ENCODE assay signal across 19 cellular contexts in genomic region chr2:31302940-31303563, GRCh38.
DNase-seq lines count a peak whose midpoint lies in the region; ATAC-seq and TF ChIP-seq lines count a peak whose summit lies in the region.
"Had no signal": no experiment of that assay in that cellular context is flagged by ENCODE, and none has a peak within 500 bp of the region (broad histone marks: within the 10 kb centered on the region; RNA-seq: fewer than 3 reads in every experiment).

No MANE protein-coding gene starts in this region.

- H3K4me3 ChIP-seq in gastroesophageal sphincter (no peak overlapping the region), sigmoid colon (no peak overlapping the region)
- H3K4me3 ChIP-seq: GM23248, tibial nerve had no signal

- TF ChIP-seq POLR2A in gastroesophageal sphincter (IDR thresholded peaks at IDR 0.05) = no peak
- no peak for TF ChIP-seq POLR2A in sigmoid colon (IDR thresholded peaks at IDR 0.05)
- no peak for TF ChIP-seq POLR2A in GM18505 (IDR thresholded peaks at IDR 0.05; ENCODE audit: borderline replicate concordance, extremely low read depth, insufficient read depth, insufficient read length)

- H3K27ac ChIP-seq in gastroesophageal sphincter = peak overlapping the region in 3 of 4 donors; percentile 51 to 68 (median 55)
- peak overlapping the region; percentile 35 to 68 (median 48) for H3K27ac ChIP-seq in sigmoid colon
- H3K27ac ChIP-seq: GM23248, HL-60, tibial nerve had no signal

- peak; percentile 61 for ATAC-seq in SK-N-SH treated with all-trans-retinoic acid at 6 μM for 48 hours
- ATAC-seq in gastroesophageal sphincter = peak; percentile 48
- no peak for ATAC-seq in GM18505 (IDR thresholded peaks at IDR 0.05; ENCODE audit: unreplicated experiment)
- ATAC-seq: activated CD4-positive, CD25-positive, alpha-beta regulatory T cell treated with anti-CD3 and anti-CD28 coated beads, Interleukin-2, amount 50 U/mL, for 24 hours; activated T-cell treated with anti-CD3 and anti-CD28 coated beads, Interleukin-2, amount 50 U/mL, for 72 hours; stimulated activated effector memory CD8-positive, alpha-beta T cell treated with anti-CD3 and anti-CD28 coated beads, Interleukin-12 subunit alpha, Interleukin-12 subunit beta, amount 100 ng/mL, for 72 hours had no signal

- no peak for TF ChIP-seq EP300 in gastroesophageal sphincter (IDR thresholded peaks at IDR 0.05)
- no peak for TF ChIP-seq EP300 in sigmoid colon (IDR thresholded peaks at IDR 0.05)

- 35 to 48% methylated on average over 4 to 6 of the region's 9 CpGs for WGBS in gastroesophageal sphincter (ENCODE audit: low coverage in 1 of 2), 2 donors
- 85 to 87% methylated on average over 9 of the region's 9 CpGs for WGBS in sigmoid colon, 2 donors

- DNase-seq in left kidney (ENCODE audit: low read depth, low spot score) = peak; percentile 6
- no peak for DNase-seq in sigmoid colon
- DNase-seq in activated CD4-positive, alpha-beta T cell treated with anti-CD3 and anti-CD28 coated beads for 1 hour = no peak
- DNase-seq in NCI-H2107 (lab: John Stamatoyannopoulos, UW) = no peak
- DNase-seq in OCI-M2 (lab: John Stamatoyannopoulos, UW; ENCODE audit: unreplicated experiment) = no peak
- DNase-seq: activated T-cell treated with anti-CD3 and anti-CD28 coated beads, Interleukin-2, amount 50 U/mL, for 72 hours; CD4-positive, CD25-positive, alpha-beta regulatory T cell; DMS 273 treated with DMSO at 0.1 percent for 48 hours; GM23248; NCI-H1105 treated with DMSO at 0.1 percent for 48 hours; NCI-H2081; NCI-H510A had no signal

- H3K27me3 ChIP-seq in gastroesophageal sphincter (no peaks in the 10 kb centered on the region), sigmoid colon (no peaks in the 10 kb centered on the region)
- H3K27me3 ChIP-seq: tibial nerve had no signal

- H3K4me1 ChIP-seq in gastroesophageal sphincter (peaks cover 0 to 21% (median 0%) of the 10 kb centered on the region in 3 donors), sigmoid colon (peaks cover 0 to 16% (median 7%) of the 10 kb centered on the region in 4 donors)
- H3K4me1 ChIP-seq: tibial nerve had no signal

- TF ChIP-seq CTCF in gastroesophageal sphincter (IDR thresholded peaks at IDR 0.05) (no peak), sigmoid colon (IDR thresholded peaks at IDR 0.05) (no peak)

- H3K36me3 ChIP-seq in gastroesophageal sphincter (no peaks in the 10 kb centered on the region), sigmoid colon (no peaks in the 10 kb centered on the region)
- H3K36me3 ChIP-seq: tibial nerve had no signal

- H3K9me3 ChIP-seq in gastroesophageal sphincter = no peaks in the 10 kb centered on the region
- no peaks in the 10 kb centered on the region for H3K9me3 ChIP-seq in sigmoid colon
- H3K9me3 ChIP-seq: tibial nerve had no signal

- intact Hi-C loops in sigmoid colon (cut with DNase I) = no loop called here

TF ChIP-seq in SK-N-SH treated with all-trans-retinoic acid at 6 μM for 48 hours, 23 proteins besides CTCF, POLR2A, EP300 and RAD21 (continues in another document):
- TF ChIP-seq ZNF8 (CRISPR knock-in tag; IDR thresholded peaks at IDR 0.05) (no peak), ZFP30 (CRISPR knock-in tag; IDR thresholded peaks at IDR 0.05) (no peak), CSDC2 (CRISPR knock-in tag; IDR thresholded peaks at IDR 0.05) (no peak), ZNF70 (CRISPR knock-in tag; IDR thresholded peaks at IDR 0.05) (no peak), OSR1 (CRISPR knock-in tag; IDR thresholded peaks at IDR 0.05) (no peak), ARNTL (CRISPR knock-in tag; IDR thresholded peaks at IDR 0.05; ENCODE audit: borderline replicate concordance, low read depth) (no peak), ZFP3 (CRISPR knock-in tag; IDR thresholded peaks at IDR 0.05) (no peak), GLIS3 (CRISPR knock-in tag; IDR thresholded peaks at IDR 0.05) (no peak), TSHZ2 (CRISPR knock-in tag; IDR thresholded peaks at IDR 0.05) (peak; percentile 84), SNAI2 (CRISPR knock-in tag; IDR thresholded peaks at IDR 0.05) (peak; percentile 76), ZC3H10 (CRISPR knock-in tag; IDR thresholded peaks at IDR 0.05) (no peak), BACH2 (CRISPR knock-in tag; IDR thresholded peaks at IDR 0.05; ENCODE audit: borderline replicate concordance) (no peak), TOX (CRISPR knock-in tag; IDR thresholded peaks at IDR 0.05; ENCODE audit: borderline replicate concordance) (no peak), TCF4 (CRISPR knock-in tag; IDR thresholded peaks at IDR 0.05; ENCODE audit: borderline replicate concordance) (peak; percentile 78), CREB5 (CRISPR knock-in tag; IDR thresholded peaks at IDR 0.05; ENCODE audit: low read depth) (no peak), ISL1 (CRISPR knock-in tag; IDR thresholded peaks at IDR 0.05) (no peak), ESRRG (CRISPR knock-in tag; IDR thresholded peaks at IDR 0.05) (no peak), ZNF565 (CRISPR knock-in tag; conservative IDR thresholded peaks at IDR 0.05; ENCODE audit: low read depth) (no peak)
- TF ChIP-seq, protein P1, sequence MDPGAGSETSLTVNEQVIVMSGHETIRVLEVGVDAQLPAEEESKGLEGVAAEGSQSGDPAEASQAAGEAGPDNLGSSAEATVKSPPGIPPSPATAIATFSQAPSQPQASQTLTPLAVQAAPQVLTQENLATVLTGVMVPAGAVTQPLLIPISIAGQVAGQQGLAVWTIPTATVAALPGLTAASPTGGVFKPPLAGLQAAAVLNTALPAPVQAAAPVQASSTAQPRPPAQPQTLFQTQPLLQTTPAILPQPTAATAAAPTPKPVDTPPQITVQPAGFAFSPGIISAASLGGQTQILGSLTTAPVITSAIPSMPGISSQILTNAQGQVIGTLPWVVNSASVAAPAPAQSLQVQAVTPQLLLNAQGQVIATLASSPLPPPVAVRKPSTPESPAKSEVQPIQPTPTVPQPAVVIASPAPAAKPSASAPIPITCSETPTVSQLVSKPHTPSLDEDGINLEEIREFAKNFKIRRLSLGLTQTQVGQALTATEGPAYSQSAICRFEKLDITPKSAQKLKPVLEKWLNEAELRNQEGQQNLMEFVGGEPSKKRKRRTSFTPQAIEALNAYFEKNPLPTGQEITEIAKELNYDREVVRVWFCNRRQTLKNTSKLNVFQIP (CRISPR knock-in tag; IDR thresholded peaks at IDR 0.05; ENCODE audit: borderline replicate concordance, low read depth) = no peak
- TF ChIP-seq, protein P2, sequence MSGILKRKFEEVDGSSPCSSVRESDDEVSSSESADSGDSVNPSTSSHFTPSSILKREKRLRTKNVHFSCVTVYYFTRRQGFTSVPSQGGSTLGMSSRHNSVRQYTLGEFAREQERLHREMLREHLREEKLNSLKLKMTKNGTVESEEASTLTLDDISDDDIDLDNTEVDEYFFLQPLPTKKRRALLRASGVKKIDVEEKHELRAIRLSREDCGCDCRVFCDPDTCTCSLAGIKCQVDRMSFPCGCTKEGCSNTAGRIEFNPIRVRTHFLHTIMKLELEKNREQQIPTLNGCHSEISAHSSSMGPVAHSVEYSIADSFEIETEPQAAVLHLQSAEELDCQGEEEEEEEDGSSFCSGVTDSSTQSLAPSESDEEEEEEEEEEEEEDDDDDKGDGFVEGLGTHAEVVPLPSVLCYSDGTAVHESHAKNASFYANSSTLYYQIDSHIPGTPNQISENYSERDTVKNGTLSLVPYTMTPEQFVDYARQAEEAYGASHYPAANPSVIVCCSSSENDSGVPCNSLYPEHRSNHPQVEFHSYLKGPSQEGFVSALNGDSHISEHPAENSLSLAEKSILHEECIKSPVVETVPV (CRISPR knock-in tag; IDR thresholded peaks at IDR 0.05) = no peak
